9 cellular contexts compared by ENCODE assay signal in the genomic region with DNA sequence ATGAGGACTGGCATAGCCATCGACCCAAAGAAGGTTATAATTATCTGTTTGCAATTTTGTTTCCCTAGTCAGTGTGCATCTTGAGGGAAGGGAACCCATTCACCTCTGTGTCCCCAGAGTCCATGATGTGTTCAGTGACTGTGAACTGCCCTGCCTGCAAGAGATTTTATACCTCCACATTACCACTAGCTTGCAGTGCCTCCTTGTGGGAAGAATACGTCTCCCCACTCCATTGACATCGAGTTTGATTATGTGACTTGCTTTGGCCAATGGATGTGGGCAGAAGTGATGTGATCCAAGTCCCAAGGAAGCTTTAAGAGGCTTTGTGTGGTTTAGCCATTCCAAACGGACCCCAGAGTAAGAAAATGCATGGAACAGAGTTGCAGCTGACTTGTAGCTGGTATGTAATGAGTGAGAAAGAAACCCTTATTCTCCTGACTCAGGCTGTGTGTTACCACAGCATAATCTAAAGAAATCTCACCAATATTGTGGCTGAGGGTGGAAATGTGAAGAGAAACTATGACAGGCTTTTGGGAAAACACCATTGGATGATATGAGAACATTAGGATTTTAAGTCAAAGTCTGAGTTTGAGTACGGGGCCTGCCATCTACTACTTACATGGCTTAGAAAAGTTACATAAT. TPM values are rescaled to one million over a fixed set of nuclear protein-coding genes. Genes with fewer than 3 reads are reported as not detected.
DNase-seq lines count a peak whose midpoint lies in the region; ATAC-seq and TF ChIP-seq lines count a peak whose summit lies in the region.
"Had no signal": no experiment of that assay in that cellular context is flagged by ENCODE, and none has a peak within 500 bp of the region (broad histone marks: within the 10 kb centered on the region; RNA-seq: fewer than 3 reads in every experiment).

No MANE protein-coding gene starts in this region.

- no peak for ATAC-seq in GM19023 (IDR thresholded peaks at IDR 0.05; ENCODE audit: unreplicated experiment)
- ATAC-seq in HG02885 (IDR thresholded peaks at IDR 0.05; ENCODE audit: poor library complexity, unreplicated experiment), result no peak

- no peak overlapping the region for H3K27ac ChIP-seq in AG04450 (ENCODE audit: low read depth, low read length)
- H3K27ac ChIP-seq in PC-9, result no peak overlapping the region
- H3K27ac ChIP-seq: sigmoid colon had no signal

- no peak overlapping the region for H3K4me2 ChIP-seq in PC-9

- H3F3A ChIP-seq in PC-9 (ENCODE audit: insufficient read depth, low read depth), result no peaks in the 10 kb centered on the region; the same call in 1 of the 2 replicates

- no peaks in the 10 kb centered on the region for H3K79me2 ChIP-seq in PC-9 (ENCODE audit: low read depth)

- TF ChIP-seq CTCF in AG04450 (IDR thresholded peaks at IDR 0.05; ENCODE audit: low read depth, low read length) (peak; percentile 40), GM12874 (IDR thresholded peaks at IDR 0.05; ENCODE audit: insufficient read depth, low read depth, low read length) (peak; percentile 42; the same call in 1 of the 2 replicates), PC-9 (conservative IDR thresholded peaks at IDR 0.05) (peak; percentile 18; the same call in 1 of the 2 replicates), fibroblast of the aortic adventitia (IDR thresholded peaks at IDR 0.05; ENCODE audit: insufficient read depth, low read length) (peak; percentile 63)

- H3K36me3 ChIP-seq in PC-9 (ENCODE audit: low read depth), result no peaks in the 10 kb centered on the region
- H3K36me3 ChIP-seq: sigmoid colon had no signal

- no peaks in the 10 kb centered on the region for H3K4me1 Mint-ChIP-seq in immature natural killer cell

- H3K4me3 ChIP-seq in AG04450 (ENCODE audit: low read depth, low read length) (no peak overlapping the region), PC-9 (no peak overlapping the region), fibroblast of the aortic adventitia (ENCODE audit: low read depth, low read length) (no peak overlapping the region)
- H3K4me3 ChIP-seq: sigmoid colon had no signal

- H3K4me1 ChIP-seq in PC-9 (replicated peaks; ENCODE audit: insufficient read depth), result no peaks in the 10 kb centered on the region
- H3K4me1 ChIP-seq: sigmoid colon had no signal

- H3K9me3 ChIP-seq in AG04450 (ENCODE audit: control insufficient read depth, insufficient read depth, low read length) (no peaks in the 10 kb centered on the region), PC-9 (ENCODE audit: insufficient read depth, low read depth) (no peaks in the 10 kb centered on the region)
- H3K9me3 ChIP-seq: sigmoid colon had no signal

- no peak overlapping the region for H3K4me3 Mint-ChIP-seq in immature natural killer cell

- no peak overlapping the region for H2AFZ ChIP-seq in PC-9

- no peaks in the 10 kb centered on the region for H4K20me1 ChIP-seq in PC-9 (ENCODE audit: insufficient read depth)

- CTCF ChIA-PET in AG04450 (lab: Charles Lee) (interaction anchor here (0.6 to 2.6 kb wide), 5 partner anchors 29 to 438 kb away, joined by 3 to 26 read pairs (median 3); no protein-coding TSS in a partner anchor), PC-9 (lab: Charles Lee) (no interaction called here)

- H3K27me3 ChIP-seq in AG04450 (ENCODE audit: control insufficient read depth, insufficient read depth, low read length) (no peaks in the 10 kb centered on the region), PC-9 (ENCODE audit: insufficient read depth, low read depth) (no peaks in the 10 kb centered on the region)
- H3K27me3 ChIP-seq: sigmoid colon had no signal

- no peaks in the 10 kb centered on the region for H3K9me2 ChIP-seq in PC-9 (ENCODE audit: insufficient read depth)

- H3K9me3 Mint-ChIP-seq in immature natural killer cell, result no peaks in the 10 kb centered on the region

- H3K36me3 Mint-ChIP-seq in immature natural killer cell, result no peaks in the 10 kb centered on the region

- intact Hi-C loops in PC-9 (cut with micrococcal nuclease; ENCODE audit: unreplicated experiment), result no loop called here

- POLR2A ChIA-PET in AG04450 (lab: Yijun Ruan, JAX) (interaction anchor here (3.6 kb wide), 1 partner anchor 29 kb away, joined by 18 read pairs; no protein-coding TSS in a partner anchor), PC-9 (lab: Charles Lee; ENCODE audit: unreplicated experiment) (interaction anchor here (0.6 kb wide), 1 partner anchor 384 kb away, joined by 5 read pairs; no protein-coding TSS in a partner anchor)

- no peak overlapping the region for H3K27ac Mint-ChIP-seq in immature natural killer cell

- no TSS peak for BruUV-seq in PC-9 (replicated peaks; lab: Mats Ljungman, UMichigan)

- no peak for DNase-seq in AG04450 (ENCODE audit: low read depth, low spot score)
- peak in 1 of 2 experiments; percentile 5 for DNase-seq in PC-9
- peak; percentile 74 for DNase-seq in fibroblast of the aortic adventitia (ENCODE audit: low read depth)
- no peak for DNase-seq in immature natural killer cell
- DNase-seq in mesenteric fat pad (ENCODE audit: low spot score), result no peak
- DNase-seq: sigmoid colon had no signal

- H3K27me3 Mint-ChIP-seq in immature natural killer cell (ENCODE audit: low read depth in 3 of 3), result peaks cover 2 to 5% (median 4%) of the 10 kb centered on the region in 3 donors

RNA-seq across cellular contexts. Expression of a gene that starts 47.8 kb away (rescaled TPM):
- 172 and 177 TPM in 2 replicates for polyA plus RNA-seq in AG04450 (2011; rRNA removed)
- polyA minus RNA-seq in AG04450 (2011; rRNA and poly(A)+ RNA removed), result 134 and 169 TPM in 2 replicates
- total RNA-seq in PC-9 (2021), result 217 and 219 TPM in 2 replicates
- 73.8 and 129 TPM in 2 replicates for total RNA-seq in fibroblast of the aortic adventitia (ENCODE audit: low replicate concordance)
- polyA plus RNA-seq in immature natural killer cell, result 100 to 1,000 TPM in 1 of 3 donors, 10 to 100 TPM in 2; 66.2 to 101 (median 82.2) TPM
- 129 TPM for total RNA-seq in mesenteric fat pad
